In the genomic region with DNA sequence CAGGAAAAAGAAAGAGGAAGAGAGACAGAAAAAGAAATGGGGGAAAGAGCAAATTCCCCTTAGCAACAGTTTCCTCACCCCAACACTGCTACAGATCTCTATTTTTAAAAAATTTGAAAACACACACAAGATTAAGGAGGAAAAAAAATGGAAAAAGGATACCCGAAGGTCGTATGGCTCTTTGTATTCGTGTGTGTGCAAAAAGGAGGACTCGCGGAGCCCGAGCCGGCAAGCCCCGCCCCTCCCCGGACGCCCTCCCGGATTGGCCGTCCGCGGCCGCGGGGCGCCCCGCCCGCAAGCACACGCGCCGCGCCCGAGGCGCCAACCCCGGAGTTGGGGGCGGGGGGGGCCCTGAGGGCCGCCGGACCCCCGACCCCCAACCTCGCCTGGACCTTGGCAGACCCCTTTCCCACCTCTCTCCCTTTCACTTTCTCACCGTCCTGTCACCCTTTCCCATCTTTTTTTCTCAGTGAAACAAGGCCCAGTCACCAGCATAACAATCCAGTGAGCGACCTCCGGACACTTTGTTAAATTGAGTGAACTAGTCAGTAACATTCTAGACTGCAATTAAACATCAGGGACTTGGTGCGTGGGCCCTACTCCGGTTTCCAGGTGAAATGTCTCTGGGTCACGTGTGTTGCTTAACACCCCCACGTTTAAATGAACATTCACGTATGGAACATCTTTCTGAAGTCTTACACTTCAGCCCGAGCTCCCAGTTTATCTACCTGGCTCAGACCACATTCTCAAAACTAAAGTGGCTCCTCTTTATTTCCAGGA, we compare ENCODE assay signal across 8 cellular contexts. TPM values are rescaled to one million over a fixed set of nuclear protein-coding genes. Genes with fewer than 3 reads are reported as not detected.
DNase-seq lines count a peak whose midpoint lies in the region; ATAC-seq and TF ChIP-seq lines count a peak whose summit lies in the region.

A gene with protein sequence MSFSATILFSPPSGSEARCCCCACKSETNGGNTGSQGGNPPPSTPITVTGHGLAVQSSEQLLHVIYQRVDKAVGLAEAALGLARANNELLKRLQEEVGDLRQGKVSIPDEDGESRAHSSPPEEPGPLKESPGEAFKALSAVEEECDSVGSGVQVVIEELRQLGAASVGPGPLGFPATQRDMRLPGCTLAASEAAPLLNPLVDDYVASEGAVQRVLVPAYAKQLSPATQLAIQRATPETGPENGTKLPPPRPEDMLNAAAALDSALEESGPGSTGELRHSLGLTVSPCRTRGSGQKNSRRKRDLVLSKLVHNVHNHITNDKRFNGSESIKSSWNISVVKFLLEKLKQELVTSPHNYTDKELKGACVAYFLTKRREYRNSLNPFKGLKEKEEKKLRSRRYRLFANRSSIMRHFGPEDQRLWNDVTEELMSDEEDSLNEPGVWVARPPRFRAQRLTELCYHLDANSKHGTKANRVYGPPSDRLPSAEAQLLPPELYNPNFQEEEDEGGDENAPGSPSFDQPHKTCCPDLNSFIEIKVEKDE (minus strand): TSS at position 205 of the 780 bp plus-strand sequence. CDS start 11,120 bp downstream, outside the sequence.

- in situ Hi-C loops in GM13976 (cut with MboI; ENCODE audit: low sequenced_read_pairs, unreplicated experiment) = no loop called here

- H3K9me3 ChIP-seq in HUES64 (ENCODE audit: insufficient read depth, low read depth, low read length) (no peaks in the 10 kb centered on the region), PC-3 (ENCODE audit: low read length) (no peaks in the 10 kb centered on the region), muscle layer of colon (ENCODE audit: low read length) (no peaks in the 10 kb centered on the region)

- ATAC-seq in PC-3 (peak; percentile 34), esophagus mucosa (peak; percentile 58), GM18511 (IDR thresholded peaks at IDR 0.05; ENCODE audit: unreplicated experiment) (no peak)

- H3K36me3 ChIP-seq in HUES64 (ENCODE audit: insufficient read depth, low read length) (no peaks in the 10 kb centered on the region), PC-3 (ENCODE audit: low read depth, low read length) (no peaks in the 10 kb centered on the region), muscle layer of colon (ENCODE audit: insufficient read depth, low read length) (no peaks in the 10 kb centered on the region)

- intact Hi-C loops in PC-3 (cut with micrococcal nuclease) = no loop called here

- peak within 1 kb of the TSS; percentile 59 for H3K4me3 ChIP-seq in HUES64 (ENCODE audit: low read length)
- peak within 1 kb of the TSS; percentile 67 for H3K4me3 ChIP-seq in PC-3 (ENCODE audit: low read length)
- peak within 1 kb of the TSS; percentile 56 to 75 for H3K4me3 ChIP-seq in muscle layer of colon (ENCODE audit: low read depth in 1 of 2, low read length in 2 of 2)

- DNase-seq in GM13976 (ENCODE audit: low spot score) (peak; percentile 92), PC-3 (peak; percentile 71)
- DNase-seq in activated T-cell treated with anti-CD3 and anti-CD28 coated beads, Interleukin-2, amount 50 U/mL, for 1 hour = peak; percentile 78
- DNase-seq in stimulated activated CD8-positive, alpha-beta memory T cell treated with anti-CD3 and anti-CD28 coated beads, Interleukin-7, amount 100 ng/mL, for 1 hour (ENCODE audit: low read depth in 2 of 2) = peak; percentile 54 to 57

- no TSS peak for BruUV-seq in PC-3 (replicated peaks; lab: Mats Ljungman, UMichigan)

- H3K4me2 ChIP-seq in PC-3 (ENCODE audit: low read length) = peak within 1 kb of the TSS; percentile 80

- H3K9ac ChIP-seq in HUES64 (ENCODE audit: low read depth, low read length) (peak within 1 kb of the TSS; percentile 62), PC-3 (ENCODE audit: low read length) (peak within 1 kb of the TSS; percentile 65), muscle layer of colon (ENCODE audit: low read length) (peak within 1 kb of the TSS; percentile 57)

- CTCF ChIA-PET in PC-3 (lab: Charles Lee) = interaction anchor here (0.6 kb wide), 1 partner anchor 85 kb away, joined by 6 read pairs; a partner anchor contains a TSS

- H3K27ac ChIP-seq in HUES64 (ENCODE audit: low read depth, low read length) = 0 out of 2 replicates have a peak within 1 kb of the TSS, but pooled peaks have one; percentile 3
- H3K27ac ChIP-seq in PC-3 (ENCODE audit: low read length) = peak within 1 kb of the TSS; percentile 44
- H3K27ac ChIP-seq in muscle layer of colon (ENCODE audit: low read depth, low read length) = peak within 1 kb of the TSS; percentile 65

- peaks cover 21% of the 10 kb centered on the region for H3K4me1 ChIP-seq in HUES64 (ENCODE audit: insufficient read depth, low read length)
- peaks cover 39% of the 10 kb centered on the region for H3K4me1 ChIP-seq in PC-3 (ENCODE audit: insufficient read depth, low read length)
- H3K4me1 ChIP-seq in muscle layer of colon (ENCODE audit: insufficient read depth, low read length) = peaks cover 30% of the 10 kb centered on the region

- H3F3A ChIP-seq in PC-3 (ENCODE audit: low read length, unreplicated experiment) = peaks cover 7% of the 10 kb centered on the region

- H4K20me1 ChIP-seq in PC-3 (ENCODE audit: low read length) = no peaks in the 10 kb centered on the region

- TF ChIP-seq CTCF in GM13976 (IDR thresholded peaks at IDR 0.05; ENCODE audit: borderline replicate concordance, control extremely low read depth, extremely low read depth, insufficient read depth, missing control alignments) (no peak), PC-3 (conservative IDR thresholded peaks at IDR 0.05; ENCODE audit: low read depth, low read length) (no peak)

- no peaks in the 10 kb centered on the region for H3K27me3 ChIP-seq in HUES64 (ENCODE audit: insufficient read depth, low read length)
- H3K27me3 ChIP-seq in PC-3 (ENCODE audit: low read length) = no peaks in the 10 kb centered on the region
- H3K27me3 ChIP-seq in muscle layer of colon (ENCODE audit: control insufficient read depth in 1 of 2, insufficient read depth in 2 of 2, low read length in 2 of 2) = no peaks in the 10 kb centered on the region

- peaks cover 4% of the 10 kb centered on the region; the same call in 1 of the 2 replicates for H3K79me2 ChIP-seq in PC-3 (ENCODE audit: low read length)

- WGBS in HUES64 = 7% methylated on average over 40 of the region's 40 CpGs

- no peaks in the 10 kb centered on the region for H3K9me2 ChIP-seq in PC-3 (replicated peaks; ENCODE audit: low read length)

- peak within 1 kb of the TSS; percentile 90 for H2AFZ ChIP-seq in PC-3 (ENCODE audit: low read length)

- POLR2A ChIA-PET in PC-3 (lab: Charles Lee; ENCODE audit: unreplicated experiment) = interaction anchor here (0.6 kb wide), 1 partner anchor 33 kb away, joined by 5 read pairs; no protein-coding TSS in a partner anchor

RNA-seq across cellular contexts. Expression of the gene that starts here (rescaled TPM):
- 4.4 TPM for polyA plus RNA-seq in HUES64 (2013, experiment 1 of 2)
- 6.1 TPM for polyA plus RNA-seq in HUES64 (2013, experiment 2 of 2)
- total RNA-seq in PC-3 (2014; rRNA removed) (5.8 and 6.2 TPM in 2 replicates), esophagus mucosa (4.6 TPM)

Comparison
In these comparisons a context has a peak if more than half of its experiments do, and no peak if none do; other contexts are left out.
1. H3K27ac ChIP-seq: peak in every context shown above with its lines; median percentile 65 in muscle layer of colon; 44 in PC-3; 3 in HUES64.